8 cellular contexts compared by ENCODE assay signal in the genomic region with DNA sequence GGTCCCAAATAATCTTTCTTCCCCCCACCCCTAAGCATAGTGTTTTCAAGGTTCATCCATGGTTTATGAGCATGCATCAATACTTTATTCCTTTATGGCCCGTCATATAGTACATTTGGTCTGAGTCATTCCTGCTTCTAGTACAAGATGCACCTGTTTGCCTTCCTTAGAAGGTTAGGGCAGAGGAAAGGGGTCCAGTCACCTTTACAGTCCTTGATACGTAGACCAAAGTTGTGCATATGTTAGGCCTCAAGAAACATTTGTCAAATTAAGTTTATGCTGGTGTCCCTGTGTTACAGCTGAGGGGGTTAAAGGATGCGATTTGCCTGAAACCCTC. TPM values are rescaled to one million over a fixed set of nuclear protein-coding genes. Genes with fewer than 3 reads are reported as not detected.
DNase-seq lines count a peak whose midpoint lies in the region; ATAC-seq and TF ChIP-seq lines count a peak whose summit lies in the region.

No MANE protein-coding gene starts in this region.

- no peaks in the 10 kb centered on the region for H3K27me3 ChIP-seq in heart left ventricle
- no peaks in the 10 kb centered on the region for H3K27me3 ChIP-seq in brain microvascular endothelial cell (replicated peaks)
- no peaks in the 10 kb centered on the region for H3K27me3 ChIP-seq in vagina

- H3K36me3 ChIP-seq in heart left ventricle (peaks cover 0 to 10% (median 0%) of the 10 kb centered on the region in 9 donors), brain microvascular endothelial cell (replicated peaks) (no peaks in the 10 kb centered on the region), mesodermal cell (ENCODE audit: control insufficient read depth, insufficient read depth, low read length) (no peaks in the 10 kb centered on the region), vagina (no peaks in the 10 kb centered on the region)

- no peak for DNase-seq in heart left ventricle
- DNase-seq in left ventricle myocardium superior: no peak
- DNase-seq in brain microvascular endothelial cell: no peak
- DNase-seq in vagina (ENCODE audit: extremely low spot score in 2 of 2): no peak
- no peak for DNase-seq in omental fat pad (ENCODE audit: low spot score)
- DNase-seq in stimulated activated CD4-positive, alpha-beta T cell treated with anti-CD3 and anti-CD28 coated beads, Interleukin-4, amount 100 ng/mL, for 1 hour: no peak
- no peak for DNase-seq in COLO668 (lab: John Stamatoyannopoulos, UW; ENCODE audit: unreplicated experiment)

- H3K9me3 ChIP-seq in heart left ventricle: no peaks in the 10 kb centered on the region
- no peaks in the 10 kb centered on the region for H3K9me3 ChIP-seq in mesodermal cell (ENCODE audit: control insufficient read depth, low read length)
- no peaks in the 10 kb centered on the region for H3K9me3 ChIP-seq in vagina

- intact Hi-C loops in heart left ventricle (cut with DNase I): loop anchor here in 1 of 10 donors (5.0 to 10.0 kb wide), 2 partner anchors 60 to 223 kb away; partner anchors contain the start of gene UBE2G1
- intact Hi-C loops in left ventricle myocardium superior (cut with micrococcal nuclease): no loop called here
- intact Hi-C loops in vagina (cut with DNase I): no loop called here

- H3K27ac ChIP-seq in heart left ventricle (peak overlapping the region; percentile 96 to 100 (median 98)), brain microvascular endothelial cell (peak overlapping the region; percentile 92), mesodermal cell (ENCODE audit: low read depth, low read length, severe bottlenecking) (no peak overlapping the region), vagina (peak overlapping the region; percentile 99)

- in situ Hi-C loops in brain microvascular endothelial cell (cut with HindIII; ENCODE audit: low pct_ligation_motif_present, low sequenced_read_pairs): no loop called here

- ATAC-seq in heart left ventricle (no peak), left ventricle myocardium superior (no peak), omental fat pad (ENCODE audit: low FRiP score) (no peak)

- WGBS in heart left ventricle, 4 donors: 76 to 87% (median 81%) methylated on average over 3 of the region's 3 CpGs
- WGBS in mesodermal cell (ENCODE audit: insufficient coverage in 2 of 2), 2 experiments: 92 to 96% methylated on average over 2 to 3 of the region's 3 CpGs

- TF ChIP-seq CTCF in heart left ventricle (IDR thresholded peaks at IDR 0.05) (no peak), brain microvascular endothelial cell (IDR thresholded peaks at IDR 0.05; ENCODE audit: low read depth, low read length, missing control alignments) (no peak), vagina (IDR thresholded peaks at IDR 0.05) (no peak), omental fat pad (IDR thresholded peaks at IDR 0.05) (no peak)

- TF ChIP-seq POLR2A in heart left ventricle (IDR thresholded peaks at IDR 0.05): no peak
- no peak for TF ChIP-seq POLR2A in vagina (IDR thresholded peaks at IDR 0.05)

- peak overlapping the region; percentile 66 to 95 (median 85) for H3K4me3 ChIP-seq in heart left ventricle
- peak overlapping the region; percentile 91 for H3K4me3 ChIP-seq in brain microvascular endothelial cell (ENCODE audit: low read depth, low read length)
- H3K4me3 ChIP-seq in mesodermal cell (ENCODE audit: extremely low read depth, insufficient read depth, low read length, poor library complexity, severe bottlenecking): peak overlapping the region; percentile 99
- H3K4me3 ChIP-seq in vagina: peak overlapping the region; percentile 70 to 100

- peaks cover 0 to 37% (median 32%) of the 10 kb centered on the region in 12 donors for H3K4me1 ChIP-seq in heart left ventricle
- H3K4me1 ChIP-seq in mesodermal cell (ENCODE audit: control insufficient read depth, insufficient read depth, low read length, poor library complexity, severe bottlenecking): peaks cover 5% of the 10 kb centered on the region
- H3K4me1 ChIP-seq in vagina: peaks cover 41% of the 10 kb centered on the region

RNA-seq across cellular contexts. Expression of gene CYB5D2, which starts 1.4 kb away (rescaled TPM):
- total RNA-seq in heart left ventricle (10 to 100 TPM in 5 of 9 donors, 1 to 10 TPM in 4; 5.7 to 23.2 (median 11.0) TPM), left ventricle myocardium superior (6.8 TPM), vagina (15.7 TPM), omental fat pad (10 to 100 TPM; 25.7 to 38.9 (median 36.2) TPM)
- polyA plus RNA-seq in heart left ventricle: 10 to 100 TPM in 1 of 2 donors, 1 to 10 TPM in 1; 6.9 to 11.1 TPM
- polyA plus RNA-seq in mesodermal cell (2013, experiment 1 of 2): 13.6 TPM
- 14.9 TPM for polyA plus RNA-seq in mesodermal cell (2013, experiment 2 of 2)

RNA-seq across cellular contexts. Expression of gene ZZEF1, which starts 1.5 kb away (rescaled TPM):
- total RNA-seq in heart left ventricle (10 to 100 TPM; 27.4 to 47.6 (median 37.8) TPM), left ventricle myocardium superior (33.5 TPM), vagina (56.7 TPM), omental fat pad (10 to 100 TPM; 49.2 to 93.8 (median 66.1) TPM)
- 10 to 100 TPM; 15.7 to 19.2 TPM for polyA plus RNA-seq in heart left ventricle
- polyA plus RNA-seq in mesodermal cell (2013, experiment 1 of 2): 15.8 TPM
- polyA plus RNA-seq in mesodermal cell (2013, experiment 2 of 2): 12.4 TPM
